Comparison of ENCODE assay signal across 1 cellular context in genomic region chr3:196609343-196609775, GRCh38.
TF ChIP-seq lines count a peak whose summit lies in the region.

No MANE protein-coding gene starts in this region.

TF ChIP-seq in H1, 55 proteins besides CTCF, POLR2A, EP300 and RAD21:
- TF ChIP-seq GABPA (IDR thresholded peaks at IDR 0.05; ENCODE audit: borderline replicate concordance, insufficient read depth, low read length), result no peak
- TF ChIP-seq HDAC2 (IDR thresholded peaks at IDR 0.05; ENCODE audit: borderline replicate concordance in 1 of 2, low read depth in 2 of 2, low read length in 2 of 2), result no peak
- no peak for TF ChIP-seq RFX5 (IDR thresholded peaks at IDR 0.05; ENCODE audit: borderline replicate concordance, low read depth, low read length)
- 0 out of 2 replicates have a peak, but pooled peaks have one; percentile 12 for TF ChIP-seq CREB1 (IDR thresholded peaks at IDR 0.05)
- 0 out of 2 replicates have a peak, but pooled peaks have one; percentile 71 for TF ChIP-seq GTF2F1 (IDR thresholded peaks at IDR 0.05; ENCODE audit: borderline replicate concordance, low read depth, low read length)
- TF ChIP-seq YY1 (IDR thresholded peaks at IDR 0.05; ENCODE audit: low read depth, low read length), result peak; percentile 43; the same call in 1 of the 2 replicates
- TF ChIP-seq SP4 (IDR thresholded peaks at IDR 0.05; ENCODE audit: low read length), result no peak
- no peak for TF ChIP-seq RBBP5 (IDR thresholded peaks at IDR 0.05; ENCODE audit: borderline replicate concordance, low read depth, low read length)
- TF ChIP-seq MAX (IDR thresholded peaks at IDR 0.05), result peak; percentile 61
- no peak for TF ChIP-seq SP1 (IDR thresholded peaks at IDR 0.05; ENCODE audit: low read depth, low read length)
- TF ChIP-seq CTBP2 (IDR thresholded peaks at IDR 0.05; ENCODE audit: borderline replicate concordance, insufficient read depth, insufficient read length, low read length), result no peak
- no peak for TF ChIP-seq SIX5 (IDR thresholded peaks at IDR 0.05; ENCODE audit: low read depth, low read length)
